ENCODE assay signal across 9 cellular contexts in the genomic region with DNA sequence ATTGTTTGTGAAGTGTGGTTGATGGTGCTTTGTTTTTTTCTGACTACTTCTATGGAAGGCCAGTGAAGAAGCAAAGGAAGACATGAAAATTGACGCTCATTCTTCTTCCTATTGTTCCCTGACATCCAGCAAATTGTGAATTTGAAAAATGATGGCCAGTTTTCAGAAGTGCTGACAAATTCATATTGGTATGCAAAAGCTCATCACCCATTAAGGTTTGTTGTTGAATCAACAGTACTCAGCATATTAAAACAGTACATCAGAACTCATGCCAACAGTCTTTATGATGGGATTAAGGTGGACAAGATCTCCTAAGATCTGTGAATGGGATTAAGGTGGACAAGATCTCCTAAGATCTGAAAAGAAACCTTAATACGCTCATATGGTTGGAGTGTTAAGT. TPM values are rescaled to one million over a fixed set of nuclear protein-coding genes. Genes with fewer than 3 reads are reported as not detected.
DNase-seq lines count a peak whose midpoint lies in the region; ATAC-seq and TF ChIP-seq lines count a peak whose summit lies in the region.
"Had no signal": no experiment of that assay in that cellular context is flagged by ENCODE, and none has a peak within 500 bp of the region (broad histone marks: within the 10 kb centered on the region; RNA-seq: fewer than 3 reads in every experiment).

No MANE protein-coding gene starts in this region.

- H3K79me2 ChIP-seq in SK-N-SH (ENCODE audit: insufficient read depth), result peaks cover 43% of the 10 kb centered on the region

- H3K27me3 ChIP-seq in SK-N-SH (ENCODE audit: insufficient read depth) (no peaks in the 10 kb centered on the region), SJCRH30 (no peaks in the 10 kb centered on the region), skeletal muscle satellite cell (ENCODE audit: control insufficient read depth, insufficient read depth, low read length) (no peaks in the 10 kb centered on the region), esophagus squamous epithelium (no peaks in the 10 kb centered on the region)

- no peak for TF ChIP-seq EP300 in SK-N-SH (IDR thresholded peaks at IDR 0.05; ENCODE audit: borderline replicate concordance in 1 of 2, low read depth in 1 of 2, low read length in 1 of 2)

- H3K4me3 ChIP-seq in SK-N-SH (ENCODE audit: low read depth in 2 of 2, low read length in 1 of 2) (peak overlapping the region; percentile 92 to 98), SJCRH30 (peak overlapping the region; percentile 96), fibroblast of pulmonary artery (replicated peaks; ENCODE audit: low read depth, low read length) (peak overlapping the region; percentile 93), skeletal muscle satellite cell (ENCODE audit: low read length) (peak overlapping the region; percentile 99), esophagus squamous epithelium (peak overlapping the region in 2 of 4 donors; percentile 99 to 100)

- H3K9ac ChIP-seq in SK-N-SH (peak overlapping the region; percentile 97; the same call in 1 of the 2 replicates), skeletal muscle satellite cell (ENCODE audit: low read depth, low read length) (peak overlapping the region; percentile 97)

- H3K27ac ChIP-seq in SK-N-SH (ENCODE audit: low read depth in 2 of 2, low read length in 1 of 2), result peak overlapping the region in 1 of 2 experiments; percentile 94; a peak in 1 of 4 replicates
- H3K27ac ChIP-seq in SJCRH30, result no peak overlapping the region
- H3K27ac ChIP-seq in esophagus squamous epithelium, result peak overlapping the region in 2 of 4 donors; percentile 89 to 98

- peaks cover 6 to 19% of the 10 kb centered on the region in 2 experiments; a peak in 1 of 4 replicates for H3K4me1 ChIP-seq in SK-N-SH (ENCODE audit: control insufficient read depth in 1 of 2, insufficient read depth in 2 of 2, low read depth in 1 of 2, low read length in 1 of 2)
- peaks cover 15% of the 10 kb centered on the region; the same call in 1 of the 2 replicates for H3K4me1 ChIP-seq in SJCRH30
- peaks cover 12% of the 10 kb centered on the region for H3K4me1 ChIP-seq in skeletal muscle satellite cell (ENCODE audit: control insufficient read depth, insufficient read depth, low read length)
- peaks cover 11 to 41% (median 22%) of the 10 kb centered on the region in 3 donors for H3K4me1 ChIP-seq in esophagus squamous epithelium

- POLR2A ChIA-PET in SK-N-SH (lab: Yijun Ruan, JAX), result no interaction called here

- intact Hi-C loops in esophagus squamous epithelium (cut with DNase I), result no loop called here

- H2AFZ ChIP-seq in SK-N-SH (ENCODE audit: low read depth), result no peak overlapping the region

- no peak for ATAC-seq in SK-N-SH treated with all-trans-retinoic acid at 6 μM for 48 hours

- H3K36me3 ChIP-seq in SK-N-SH (replicated peaks in 1 of 2; ENCODE audit: control insufficient read depth in 1 of 2, insufficient read depth in 2 of 2, low read length in 1 of 2) (peaks cover 7 to 15% of the 10 kb centered on the region in 2 experiments), SJCRH30 (peaks cover 30% of the 10 kb centered on the region), skeletal muscle satellite cell (ENCODE audit: insufficient read depth, low read length) (peaks cover 11% of the 10 kb centered on the region), esophagus squamous epithelium (peaks cover 0 to 31% (median 0%) of the 10 kb centered on the region in 3 donors)

- peaks cover 25% of the 10 kb centered on the region for H3F3A ChIP-seq in SK-N-SH (replicated peaks; ENCODE audit: insufficient read depth)

- no peaks in the 10 kb centered on the region for H3K9me2 ChIP-seq in SK-N-SH

- TF ChIP-seq RAD21 in SK-N-SH (IDR thresholded peaks at IDR 0.05; ENCODE audit: low read length), result no peak

- H3K4me2 ChIP-seq in SK-N-SH (peak overlapping the region; percentile 89), skeletal muscle satellite cell (ENCODE audit: low read length) (peak overlapping the region; percentile 84)

- CTCF ChIA-PET in SK-N-SH (lab: Yijun Ruan, JAX), result no interaction called here

- 93% methylated on average over 2 of the region's 2 CpGs for WGBS in SK-N-SH (ENCODE audit: low lambda C conversion rate)
- WGBS in esophagus squamous epithelium, 2 donors, result 89 to 94% methylated on average over 2 of the region's 2 CpGs

- no peak for DNase-seq in SK-N-SH
- no peak for DNase-seq in SJCRH30
- no peak for DNase-seq in fibroblast of pulmonary artery (ENCODE audit: low read depth)
- DNase-seq in UCSD-AML1 (lab: John Stamatoyannopoulos, UW; ENCODE audit: unreplicated experiment), result no peak
- no peak for DNase-seq in esophagus squamous epithelium (lab: John Stamatoyannopoulos, UW)
- DNase-seq in midbrain (lab: John Stamatoyannopoulos, UW), result no peak

- TF ChIP-seq CTCF in SK-N-SH (IDR thresholded peaks at IDR 0.05) (no peak), fibroblast of pulmonary artery (IDR thresholded peaks at IDR 0.05; ENCODE audit: low read length, missing control alignments) (no peak), esophagus squamous epithelium (IDR thresholded peaks at IDR 0.05) (no peak)

- H3K9me3 ChIP-seq in SK-N-SH (no peaks in the 10 kb centered on the region), SJCRH30 (replicated peaks) (no peaks in the 10 kb centered on the region), skeletal muscle satellite cell (replicated peaks; ENCODE audit: low read length) (no peaks in the 10 kb centered on the region), esophagus squamous epithelium (no peaks in the 10 kb centered on the region)

- peaks cover 2% of the 10 kb centered on the region; the same call in 1 of the 2 replicates for H4K20me1 ChIP-seq in SK-N-SH (ENCODE audit: insufficient read depth)

- TF ChIP-seq POLR2A in esophagus squamous epithelium (IDR thresholded peaks at IDR 0.05), result no peak

TF ChIP-seq in SK-N-SH, 30 proteins besides CTCF, POLR2A, EP300 and RAD21 (continues in another document):
- no peak for TF ChIP-seq CHD2 (IDR thresholded peaks at IDR 0.05; ENCODE audit: low read length, partially characterized antibody)
- TF ChIP-seq, protein P1, sequence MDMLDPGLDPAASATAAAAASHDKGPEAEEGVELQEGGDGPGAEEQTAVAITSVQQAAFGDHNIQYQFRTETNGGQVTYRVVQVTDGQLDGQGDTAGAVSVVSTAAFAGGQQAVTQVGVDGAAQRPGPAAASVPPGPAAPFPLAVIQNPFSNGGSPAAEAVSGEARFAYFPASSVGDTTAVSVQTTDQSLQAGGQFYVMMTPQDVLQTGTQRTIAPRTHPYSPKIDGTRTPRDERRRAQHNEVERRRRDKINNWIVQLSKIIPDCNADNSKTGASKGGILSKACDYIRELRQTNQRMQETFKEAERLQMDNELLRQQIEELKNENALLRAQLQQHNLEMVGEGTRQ (IDR thresholded peaks at IDR 0.05; ENCODE audit: borderline replicate concordance, low read depth, low read length), result no peak
- no peak for TF ChIP-seq NRF1 (IDR thresholded peaks at IDR 0.05; ENCODE audit: low read depth, low read length)
- no peak for TF ChIP-seq GATA2 (CRISPR knock-in tag; IDR thresholded peaks at IDR 0.05)
- no peak for TF ChIP-seq MXI1 (IDR thresholded peaks at IDR 0.05; ENCODE audit: low read depth, low read length)
- no peak for TF ChIP-seq FOXM1 (IDR thresholded peaks at IDR 0.05; ENCODE audit: low read depth)

TF ChIP-seq in SK-N-SH treated with all-trans-retinoic acid at 6 μM for 48 hours, 23 proteins besides CTCF, POLR2A, EP300 and RAD21 (continues in another document):
- TF ChIP-seq SNAI2 (CRISPR knock-in tag; IDR thresholded peaks at IDR 0.05) (no peak), PATZ1 (CRISPR knock-in tag; IDR thresholded peaks at IDR 0.05; ENCODE audit: borderline replicate concordance) (no peak), ZNF8 (CRISPR knock-in tag; IDR thresholded peaks at IDR 0.05) (no peak)

RNA-seq across cellular contexts. Expression of gene MTG2, which starts 1.0 kb away (rescaled TPM):
- 36.6 and 42.9 TPM in 2 replicates for polyA plus RNA-seq in SK-N-SH (2012; rRNA removed)
- 25.8 and 27.8 TPM in 2 replicates for polyA plus RNA-seq in SK-N-SH (2012; cell fraction: cytosol; rRNA removed)
- 66.8 and 75.1 TPM in 2 replicates for polyA plus RNA-seq in SK-N-SH (2012; cell fraction: nucleus; rRNA removed)
- 63.8 and 66.2 TPM in 2 replicates for total RNA-seq in SJCRH30 (2014; rRNA removed; shearing (Covaris generic))
- total RNA-seq in skeletal muscle satellite cell (2012; rRNA removed), result 15.5 and 17.9 TPM in 2 replicates
- total RNA-seq in esophagus squamous epithelium, result 10 to 100 TPM; 17.4 to 25.5 (median 21.7) TPM

RNA-seq across cellular contexts. Expression of gene SS18L1, which starts 38.2 kb away (rescaled TPM):
- polyA plus RNA-seq in SK-N-SH (2012; rRNA removed), result 10.7 and 13.1 TPM in 2 replicates
- 6.1 and 7.6 TPM in 2 replicates for polyA plus RNA-seq in SK-N-SH (2012; cell fraction: cytosol; rRNA removed)
- 38.4 and 51.9 TPM in 2 replicates for polyA plus RNA-seq in SK-N-SH (2012; cell fraction: nucleus; rRNA removed)
- 57.4 and 68.9 TPM in 2 replicates for total RNA-seq in SJCRH30 (2014; rRNA removed; shearing (Covaris generic))
- 9.2 and 12.9 TPM in 2 replicates for total RNA-seq in skeletal muscle satellite cell (2012; rRNA removed)
- 10 to 100 TPM in 3 of 4 donors, 1 to 10 TPM in 1; 7.8 to 24.5 (median 15.0) TPM for total RNA-seq in esophagus squamous epithelium

RNA-seq across cellular contexts. Expression of gene HRH3, which starts 38.3 kb away (rescaled TPM):
- polyA plus RNA-seq in SK-N-SH (2012; rRNA removed), result 0.02 TPM in 2 replicates
- 0.03 and 0.04 TPM in 2 replicates for polyA plus RNA-seq in SK-N-SH (2012; cell fraction: cytosol; rRNA removed)
- polyA plus RNA-seq in SK-N-SH (2012; cell fraction: nucleus; rRNA removed), result 0.07 and 0.18 TPM in 2 replicates
- 0.15 TPM in 1 of 2 replicates, not detected in the other for total RNA-seq in SJCRH30 (2014; rRNA removed; shearing (Covaris generic))
- total RNA-seq in skeletal muscle satellite cell (2012; rRNA removed), result not detected in 2 replicates
- not detected for total RNA-seq in esophagus squamous epithelium
- total RNA-seq: bronchial epithelial cell had no signal

RNA-seq across cellular contexts. Expression of gene PSMA7, which starts 38.6 kb away (rescaled TPM):
- 687 and 801 TPM in 2 replicates for polyA plus RNA-seq in SK-N-SH (2012; rRNA removed)
- polyA plus RNA-seq in SK-N-SH (2012; cell fraction: cytosol; rRNA removed), result 613 and 674 TPM in 2 replicates
- polyA plus RNA-seq in SK-N-SH (2012; cell fraction: nucleus; rRNA removed), result 549 and 666 TPM in 2 replicates
- 755 and 774 TPM in 2 replicates for total RNA-seq in SJCRH30 (2014; rRNA removed; shearing (Covaris generic))
- 491 and 513 TPM in 2 replicates for total RNA-seq in skeletal muscle satellite cell (2012; rRNA removed)
- total RNA-seq in esophagus squamous epithelium, result 100 to 1,000 TPM; 230 to 373 (median 297) TPM

RNA-seq across cellular contexts. Expression of gene OSBPL2, which starts 56.5 kb away (rescaled TPM):
- polyA plus RNA-seq in SK-N-SH (2012; rRNA removed), result 17.7 and 18.7 TPM in 2 replicates
- 10.6 and 13.0 TPM in 2 replicates for polyA plus RNA-seq in SK-N-SH (2012; cell fraction: cytosol; rRNA removed)
- polyA plus RNA-seq in SK-N-SH (2012; cell fraction: nucleus; rRNA removed), result 38.0 and 48.3 TPM in 2 replicates
- total RNA-seq in SJCRH30 (2014; rRNA removed; shearing (Covaris generic)), result 36.7 and 40.2 TPM in 2 replicates
- total RNA-seq in skeletal muscle satellite cell (2012; rRNA removed), result 11.1 and 17.7 TPM in 2 replicates
- 10 to 100 TPM; 48.4 to 65.1 (median 55.8) TPM for total RNA-seq in esophagus squamous epithelium
